Comparison of ENCODE assay signal across 7 cellular contexts in the genomic region with DNA sequence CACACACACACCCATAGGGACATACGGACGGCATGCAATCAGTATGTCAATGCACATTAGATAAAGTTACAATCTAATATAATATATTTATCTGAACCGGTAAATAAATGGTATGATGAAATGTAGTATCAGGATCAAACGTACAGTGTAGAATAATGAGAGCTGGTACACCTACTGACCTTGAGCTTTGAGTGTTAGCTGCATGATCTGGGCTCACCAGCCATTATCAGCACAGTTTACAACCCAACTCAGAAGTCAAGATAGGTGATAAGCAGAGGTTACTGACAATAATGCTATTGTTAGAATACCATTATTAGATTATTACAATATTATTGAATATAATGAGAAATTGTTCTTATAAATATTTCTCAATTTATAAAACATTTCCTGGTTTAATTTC.
"Had no signal": no experiment of that assay in that cellular context is flagged by ENCODE, and none has a peak within 500 bp of the region (broad histone marks: within the 10 kb centered on the region; RNA-seq: fewer than 3 reads in every experiment).

No MANE protein-coding gene starts in this region.

- H3K4me3 ChIP-seq: K562 had no signal

- FAIRE-seq: HepG2, HTR-8/SVneo, K562 had no signal

- H3K4me3 Mint-ChIP-seq: IgD-negative memory B cell had no signal

- ATAC-seq: HepG2, K562 had no signal

- DNase-seq: IMR-90, KBM-7 had no signal

- H3K27ac Mint-ChIP-seq: IgD-negative memory B cell had no signal

- H3K27me3 Mint-ChIP-seq: IgD-negative memory B cell had no signal

- H3K27ac ChIP-seq: HL-60 had no signal
